Comparison of ENCODE assay signal across 14 cellular contexts in genomic region chr19:394857-395256, GRCh38. TPM values are rescaled to one million over a fixed set of nuclear protein-coding genes. Genes with fewer than 3 reads are reported as not detected.
DNase-seq lines count a peak whose midpoint lies in the region; ATAC-seq and TF ChIP-seq lines count a peak whose summit lies in the region.
"Not testable (repeated sequence)": the region's sequence is repeated elsewhere in the genome, so short reads cannot be mapped to it uniquely, and the experiment has no call there.
"Had no signal": no experiment of that assay in that cellular context is flagged by ENCODE, and none has a peak within 500 bp of the region (broad histone marks: within the 10 kb centered on the region; RNA-seq: fewer than 3 reads in every experiment).

No MANE protein-coding gene starts in this region.

- not testable (repeated sequence) for ATAC-seq in activated naive CD8-positive, alpha-beta T cell treated with anti-CD3 and anti-CD28 coated beads, Interleukin-2, amount 10 ng/mL, durations not matched to agents 7 days and 5 days (ENCODE audit: low read depth); memory B cell (ENCODE audit: low read depth)

- not testable (repeated sequence) for H3K4me1 Mint-ChIP-seq in T-helper 1 cell treated with Interleukin-12 subunit alpha and Interleukin-12 subunit beta and Interleukin-4 antibody, amounts not matched to agents 30 μg/mL and 1 μg/mL, for 36 hours (ENCODE audit: low read depth); T-helper 2 cell treated with Interferon-gamma antibody and Interleukin-4, amounts not matched to agents 5 μg/mL and 100 μg/mL, for 36 hours (ENCODE audit: low read depth); activated naive CD4-positive, alpha-beta T cell treated with anti-CD3 and anti-CD28 coated beads, Interleukin-2, amount 50 U/mL, for 24 hours; activated naive CD8-positive, alpha-beta T cell treated with anti-CD3 and anti-CD28 coated beads for 36 hours; activated naive CD8-positive, alpha-beta T cell treated with anti-CD3 and anti-CD28 coated beads, Interleukin-2, amount 10 ng/mL, durations not matched to agents 7 days and 5 days
- H3K4me1 Mint-ChIP-seq in memory B cell: peaks cover 16% of the 10 kb centered on the region

- not testable (repeated sequence) for H3K4me1 ChIP-seq in HEK293 (ENCODE audit: control insufficient read depth, insufficient read depth, low read length)

- not testable (repeated sequence) for H3K4me3 Mint-ChIP-seq in T-helper 1 cell treated with Interleukin-12 subunit alpha and Interleukin-12 subunit beta and Interleukin-4 antibody, amounts not matched to agents 30 μg/mL and 1 μg/mL, for 36 hours; T-helper 2 cell treated with Interferon-gamma antibody and Interleukin-4, amounts not matched to agents 5 μg/mL and 100 μg/mL, for 36 hours; activated naive CD4-positive, alpha-beta T cell treated with anti-CD3 and anti-CD28 coated beads, Interleukin-2, amount 50 U/mL, for 24 hours; activated naive CD8-positive, alpha-beta T cell treated with anti-CD3 and anti-CD28 coated beads for 36 hours; activated naive CD8-positive, alpha-beta T cell treated with anti-CD3 and anti-CD28 coated beads, Interleukin-2, amount 10 ng/mL, durations not matched to agents 7 days and 5 days; memory B cell

- not testable (repeated sequence) for H3K36me3 Mint-ChIP-seq in T-helper 1 cell treated with Interleukin-12 subunit alpha and Interleukin-12 subunit beta and Interleukin-4 antibody, amounts not matched to agents 30 μg/mL and 1 μg/mL, for 36 hours (ENCODE audit: low read depth); T-helper 2 cell treated with Interferon-gamma antibody and Interleukin-4, amounts not matched to agents 5 μg/mL and 100 μg/mL, for 36 hours (ENCODE audit: low read depth); activated naive CD4-positive, alpha-beta T cell treated with anti-CD3 and anti-CD28 coated beads, Interleukin-2, amount 50 U/mL, for 24 hours; activated naive CD8-positive, alpha-beta T cell treated with anti-CD3 and anti-CD28 coated beads for 36 hours
- peaks cover 12% of the 10 kb centered on the region for H3K36me3 Mint-ChIP-seq in activated naive CD8-positive, alpha-beta T cell treated with anti-CD3 and anti-CD28 coated beads, Interleukin-2, amount 10 ng/mL, durations not matched to agents 7 days and 5 days
- peaks cover 12% of the 10 kb centered on the region for H3K36me3 Mint-ChIP-seq in memory B cell

- not testable (repeated sequence) for H3K27ac ChIP-seq in HEK293 (ENCODE audit: extremely low read depth, low read depth, low read length)

- not testable (repeated sequence) for H3K36me3 ChIP-seq in HEK293 (ENCODE audit: control insufficient read depth in 2 of 2, insufficient read depth in 1 of 2, low read length in 2 of 2)

- not testable (repeated sequence) for DNase-seq in T-helper 2 cell treated with Interferon-gamma antibody and Interleukin-4, amounts not matched to agents 5 μg/mL and 100 μg/mL, for 36 hours (ENCODE audit: low spot score); activated naive CD8-positive, alpha-beta T cell treated with anti-CD3 and anti-CD28 coated beads for 36 hours; activated naive CD8-positive, alpha-beta T cell treated with anti-CD3 and anti-CD28 coated beads, Interleukin-2, amount 10 ng/mL, durations not matched to agents 7 days and 5 days; memory B cell (ENCODE audit: low spot score in 2 of 2)

- H3K27ac Mint-ChIP-seq in T-helper 1 cell treated with Interleukin-12 subunit alpha and Interleukin-12 subunit beta and Interleukin-4 antibody, amounts not matched to agents 30 μg/mL and 1 μg/mL, for 36 hours: peak overlapping the region; percentile 62
- peak overlapping the region; percentile 57 for H3K27ac Mint-ChIP-seq in T-helper 2 cell treated with Interferon-gamma antibody and Interleukin-4, amounts not matched to agents 5 μg/mL and 100 μg/mL, for 36 hours
- H3K27ac Mint-ChIP-seq in activated naive CD4-positive, alpha-beta T cell treated with anti-CD3 and anti-CD28 coated beads, Interleukin-2, amount 50 U/mL, for 24 hours: peak overlapping the region; percentile 80
- peak overlapping the region; percentile 51 for H3K27ac Mint-ChIP-seq in activated naive CD8-positive, alpha-beta T cell treated with anti-CD3 and anti-CD28 coated beads for 36 hours
- peak overlapping the region; percentile 42 for H3K27ac Mint-ChIP-seq in activated naive CD8-positive, alpha-beta T cell treated with anti-CD3 and anti-CD28 coated beads, Interleukin-2, amount 10 ng/mL, durations not matched to agents 7 days and 5 days
- H3K27ac Mint-ChIP-seq in memory B cell: peak overlapping the region; percentile 10

- H3K9me3 Mint-ChIP-seq in T-helper 1 cell treated with Interleukin-12 subunit alpha and Interleukin-12 subunit beta and Interleukin-4 antibody, amounts not matched to agents 30 μg/mL and 1 μg/mL, for 36 hours: peaks cover 26% of the 10 kb centered on the region
- peaks cover 30% of the 10 kb centered on the region for H3K9me3 Mint-ChIP-seq in T-helper 2 cell treated with Interferon-gamma antibody and Interleukin-4, amounts not matched to agents 5 μg/mL and 100 μg/mL, for 36 hours
- not testable (repeated sequence) for H3K9me3 Mint-ChIP-seq in activated naive CD4-positive, alpha-beta T cell treated with anti-CD3 and anti-CD28 coated beads, Interleukin-2, amount 50 U/mL, for 24 hours
- H3K9me3 Mint-ChIP-seq in activated naive CD8-positive, alpha-beta T cell treated with anti-CD3 and anti-CD28 coated beads for 36 hours: peaks cover 20% of the 10 kb centered on the region
- peaks cover 19% of the 10 kb centered on the region for H3K9me3 Mint-ChIP-seq in activated naive CD8-positive, alpha-beta T cell treated with anti-CD3 and anti-CD28 coated beads, Interleukin-2, amount 10 ng/mL, durations not matched to agents 7 days and 5 days
- H3K9me3 Mint-ChIP-seq in memory B cell: peaks cover 19% of the 10 kb centered on the region

- TF ChIP-seq CTCF in HEK293 (tag by site-specific recombination; IDR thresholded peaks at IDR 0.05): not testable (repeated sequence)

- H3K9me3 ChIP-seq in HEK293 (ENCODE audit: control insufficient read depth, insufficient read depth, low read depth, low read length): not testable (repeated sequence)

- CTCF ChIA-PET in HEK293 (lab: Yijun Ruan, JAX): not testable (repeated sequence)

- POLR2A ChIA-PET in HEK293 (lab: Yijun Ruan, JAX); activated naive CD8-positive, alpha-beta T cell treated with anti-CD3 and anti-CD28 coated beads, Interleukin-2, amount 10 ng/mL, durations not matched to agents 7 days and 5 days (lab: Charles Lee): not testable (repeated sequence)

- not testable (repeated sequence) for H3K4me3 ChIP-seq in HEK293 (ENCODE audit: low read depth, low read length)

- not testable (repeated sequence) for H3K27me3 Mint-ChIP-seq in T-helper 1 cell treated with Interleukin-12 subunit alpha and Interleukin-12 subunit beta and Interleukin-4 antibody, amounts not matched to agents 30 μg/mL and 1 μg/mL, for 36 hours (ENCODE audit: low read depth); T-helper 2 cell treated with Interferon-gamma antibody and Interleukin-4, amounts not matched to agents 5 μg/mL and 100 μg/mL, for 36 hours (ENCODE audit: low read depth); activated naive CD4-positive, alpha-beta T cell treated with anti-CD3 and anti-CD28 coated beads, Interleukin-2, amount 50 U/mL, for 24 hours; activated naive CD8-positive, alpha-beta T cell treated with anti-CD3 and anti-CD28 coated beads for 36 hours; activated naive CD8-positive, alpha-beta T cell treated with anti-CD3 and anti-CD28 coated beads, Interleukin-2, amount 10 ng/mL, durations not matched to agents 7 days and 5 days; memory B cell

TF ChIP-seq in HEK293, 187 proteins besides CTCF, POLR2A, EP300 and RAD21:
- peak; percentile 99 for TF ChIP-seq ZBTB6 (tag by site-specific recombination; IDR thresholded peaks at IDR 0.05)

RNA-seq across cellular contexts. Expression of gene C2CD4C, which starts 14.1 kb away (rescaled TPM):
- total RNA-seq in activated naive CD8-positive, alpha-beta T cell treated with anti-CD3 and anti-CD28 coated beads for 36 hours: under 1 TPM; 0.12 to 0.19 TPM
- not detected for total RNA-seq in activated naive CD8-positive, alpha-beta T cell treated with anti-CD3 and anti-CD28 coated beads, Interleukin-2, amount 10 ng/mL, durations not matched to agents 7 days and 5 days
- total RNA-seq: B cell; CD4-positive, alpha-beta memory T cell; CD4-positive, alpha-beta T cell; CD4-positive, CD25-positive, alpha-beta regulatory T cell; CD8-positive, alpha-beta memory T cell; CD8-positive, alpha-beta T cell; Daoy had no signal

RNA-seq across cellular contexts. Expression of gene MIER2, which starts 50.3 kb away (rescaled TPM):
- total RNA-seq in activated naive CD8-positive, alpha-beta T cell treated with anti-CD3 and anti-CD28 coated beads for 36 hours: 10 to 100 TPM; 17.2 to 18.6 TPM
- total RNA-seq in activated naive CD8-positive, alpha-beta T cell treated with anti-CD3 and anti-CD28 coated beads, Interleukin-2, amount 10 ng/mL, durations not matched to agents 7 days and 5 days: 10 to 100 TPM; 23.4 to 24.9 TPM

Comparison
In these comparisons a context has a peak if more than half of its experiments do, and no peak if none do; other contexts are left out.
1. H3K27ac Mint-ChIP-seq: peak in every context shown above with its lines; median percentile 80 in activated naive CD4-positive, alpha-beta T cell treated with anti-CD3 and anti-CD28 coated beads, Interleukin-2, amount 50 U/mL, for 24 hours; 62 in T-helper 1 cell treated with Interleukin-12 subunit alpha and Interleukin-12 subunit beta and Interleukin-4 antibody, amounts not matched to agents 30 μg/mL and 1 μg/mL, for 36 hours; 57 in T-helper 2 cell treated with Interferon-gamma antibody and Interleukin-4, amounts not matched to agents 5 μg/mL and 100 μg/mL, for 36 hours; 51 in activated naive CD8-positive, alpha-beta T cell treated with anti-CD3 and anti-CD28 coated beads for 36 hours; 42 in activated naive CD8-positive, alpha-beta T cell treated with anti-CD3 and anti-CD28 coated beads, Interleukin-2, amount 10 ng/mL, durations not matched to agents 7 days and 5 days; 10 in memory B cell.